ENCODE assay signal across 13 cellular contexts in genomic region chr18:46677609-46678470, GRCh38. TPM values are rescaled to one million over a fixed set of nuclear protein-coding genes. Genes with fewer than 3 reads are reported as not detected.
DNase-seq lines count a peak whose midpoint lies in the region; ATAC-seq and TF ChIP-seq lines count a peak whose summit lies in the region.
"Had no signal": no experiment of that assay in that cellular context is flagged by ENCODE, and none has a peak within 500 bp of the region (broad histone marks: within the 10 kb centered on the region; RNA-seq: fewer than 3 reads in every experiment).

No MANE protein-coding gene starts in this region.

- no peaks in the 10 kb centered on the region for H3K79me2 ChIP-seq in HCT116 (ENCODE audit: insufficient read depth, low read length)

- peak; percentile 2 for DNase-seq in HCT116 (ENCODE audit: low read depth, low spot score)
- DNase-seq in UCSD-AML1 (lab: John Stamatoyannopoulos, UW; ENCODE audit: unreplicated experiment): peak; percentile 25
- peak; percentile 82 for DNase-seq in kidney tubule cell (ENCODE audit: low spot score)
- no peak for DNase-seq in midbrain (lab: John Stamatoyannopoulos, UW)
- DNase-seq in CD14-positive monocyte (ENCODE audit: low spot score): no peak
- DNase-seq in NCI-H1436 (lab: John Stamatoyannopoulos, UW): no peak
- DNase-seq: activated CD4-positive, alpha-beta memory T cell treated with anti-CD3 and anti-CD28 coated beads, Interleukin-2, amount 10 ng/mL, durations not matched to agents 7 days and 5 days; effector memory CD8-positive, alpha-beta T cell; SIG-M5; testis had no signal

- no peaks in the 10 kb centered on the region for H3K9me2 ChIP-seq in HCT116 (ENCODE audit: insufficient read depth)

- H3K4me1 ChIP-seq in BLaER1 (peaks cover 93% of the 10 kb centered on the region), HCT116 (ENCODE audit: control insufficient read depth in 1 of 2, insufficient read depth in 2 of 2, low read length in 2 of 2) (peaks cover 0 to 3% of the 10 kb centered on the region in 2 experiments; a peak in 1 of 4 replicates)
- H3K4me1 ChIP-seq: testis had no signal

- RAD21 ChIA-PET in HCT116 (lab: Charles Lee; ENCODE audit: low non-redundant PET in 1 of 2, low total read pairs in 2 of 2, uncharacterized antibody in 2 of 2, unreplicated experiment in 2 of 2): no interaction called here

- H3K9me3 Mint-ChIP-seq in CD14-positive monocyte: peaks cover 0 to 4% (median 0%) of the 10 kb centered on the region in 7 donors
- H3K9me3 Mint-ChIP-seq: activated CD4-positive, alpha-beta memory T cell treated with anti-CD3 and anti-CD28 coated beads, Interleukin-2, amount 10 ng/mL, durations not matched to agents 7 days and 5 days; effector memory CD8-positive, alpha-beta T cell had no signal

- H4K20me1 ChIP-seq in BLaER1 (no peaks in the 10 kb centered on the region), HCT116 (ENCODE audit: insufficient read depth) (no peaks in the 10 kb centered on the region)

- H3K27me3 ChIP-seq in BLaER1: no peaks in the 10 kb centered on the region
- peaks cover 21% of the 10 kb centered on the region for H3K27me3 ChIP-seq in HCT116 (ENCODE audit: insufficient read depth, low read length)
- H3K27me3 ChIP-seq: testis had no signal

- CTCF ChIA-PET in HCT116 (lab: Charles Lee): no interaction called here

- peaks cover 10 to 13% (median 11%) of the 10 kb centered on the region in 3 donors for H3K27me3 Mint-ChIP-seq in CD14-positive monocyte (ENCODE audit: low read depth in 3 of 3)

- H3K9me3 ChIP-seq in BLaER1 (peaks cover 14% of the 10 kb centered on the region; the same call in 1 of the 2 replicates), HCT116 (ENCODE audit: control insufficient read depth in 1 of 2, insufficient read depth in 1 of 2, low read depth in 1 of 2, low read length in 2 of 2) (no peaks in the 10 kb centered on the region)
- H3K9me3 ChIP-seq: neutrophil, testis had no signal

- no peak overlapping the region for H3K27ac Mint-ChIP-seq in CD14-positive monocyte
- H3K27ac Mint-ChIP-seq: activated CD4-positive, alpha-beta memory T cell treated with anti-CD3 and anti-CD28 coated beads, Interleukin-2, amount 10 ng/mL, durations not matched to agents 7 days and 5 days; effector memory CD8-positive, alpha-beta T cell had no signal

- TF ChIP-seq CTCF in HCT116 (IDR thresholded peaks at IDR 0.05 in 2 of 3, conservative IDR thresholded peaks at IDR 0.05 in 1 of 3; ENCODE audit: borderline replicate concordance in 1 of 3, insufficient read depth in 1 of 3, low read depth in 2 of 3, low read length in 2 of 3) (peak; percentile 19 to 51 (median 39); a peak in 4 of 6 replicates), CD14-positive monocyte (IDR thresholded peaks at IDR 0.05) (no peak)

- H3K4me1 Mint-ChIP-seq in CD14-positive monocyte: peaks cover 7% of the 10 kb centered on the region

- no peaks in the 10 kb centered on the region for H3K36me3 Mint-ChIP-seq in CD14-positive monocyte

- H3K9ac ChIP-seq in BLaER1 (no peak overlapping the region), HCT116 (ENCODE audit: low read length) (no peak overlapping the region)

- POLR2A ChIA-PET in HCT116 (lab: Charles Lee): no interaction called here

- H3K36me3 ChIP-seq in BLaER1: no peaks in the 10 kb centered on the region
- no peaks in the 10 kb centered on the region for H3K36me3 ChIP-seq in HCT116 (ENCODE audit: control insufficient read depth in 1 of 2, insufficient read depth in 2 of 2, low read length in 2 of 2)
- H3K36me3 ChIP-seq: neutrophil had no signal

- no TSS peak for BruUV-seq in HCT116 (replicated peaks; lab: Mats Ljungman, UMichigan)

- H3K4me3 ChIP-seq in BLaER1 (no peak overlapping the region), HCT116 (replicated peaks in 1 of 2; ENCODE audit: low read depth in 1 of 2, low read length in 2 of 2) (no peak overlapping the region)
- H3K4me3 ChIP-seq: testis had no signal

- intact Hi-C loops in HCT116 (cut with micrococcal nuclease) (no loop called here), CD14-positive monocyte (cut with micrococcal nuclease) (no loop called here)

- peak; percentile 53; the same call in 1 of the 2 replicates for TF ChIP-seq RAD21 in HCT116 (IDR thresholded peaks at IDR 0.05; ENCODE audit: low read depth)

- no peak overlapping the region for H2AFZ ChIP-seq in HCT116 (ENCODE audit: low read depth, low read length, poor library complexity, severe bottlenecking)

- no peak overlapping the region for H3K4me3 Mint-ChIP-seq in CD14-positive monocyte
- H3K4me3 Mint-ChIP-seq: activated CD4-positive, alpha-beta memory T cell treated with anti-CD3 and anti-CD28 coated beads, Interleukin-2, amount 10 ng/mL, durations not matched to agents 7 days and 5 days; effector memory CD8-positive, alpha-beta T cell had no signal

- no peak for TF ChIP-seq POLR2A in HCT116 (IDR thresholded peaks at IDR 0.05; ENCODE audit: borderline replicate concordance, extremely low read depth, insufficient read depth, insufficient read length)

- ATAC-seq in HCT116 (peak; percentile 90), HG03442 (IDR thresholded peaks at IDR 0.05; ENCODE audit: unreplicated experiment) (no peak)
- ATAC-seq: effector memory CD8-positive, alpha-beta T cell had no signal

- H3K4me2 ChIP-seq in BLaER1 (peak overlapping the region; percentile 80; the same call in 1 of the 2 replicates), HCT116 (ENCODE audit: low read length) (no peak overlapping the region)

- H3K27ac ChIP-seq in BLaER1: no peak overlapping the region
- no peak overlapping the region for H3K27ac ChIP-seq in HCT116 (ENCODE audit: low read depth, low read length)
- H3K27ac ChIP-seq: neutrophil, testis had no signal

TF ChIP-seq in HCT116, 20 proteins besides CTCF, POLR2A, EP300 and RAD21 (continues in another document):
- TF ChIP-seq EGR1 (IDR thresholded peaks at IDR 0.05; ENCODE audit: low read depth) (no peak), POLR2AphosphoS5 (IDR thresholded peaks at IDR 0.05; ENCODE audit: low read depth, low read length) (no peak), JUND (IDR thresholded peaks at IDR 0.05) (no peak), SP1 (IDR thresholded peaks at IDR 0.05; ENCODE audit: low read depth) (no peak), SIN3A (IDR thresholded peaks at IDR 0.05; ENCODE audit: low read depth) (no peak), ZFX (IDR thresholded peaks at IDR 0.05) (no peak), FOSL1 (IDR thresholded peaks at IDR 0.05; ENCODE audit: low read depth) (no peak), CEBPB (IDR thresholded peaks at IDR 0.05; ENCODE audit: low read depth) (no peak), EZH2 (IDR thresholded peaks at IDR 0.05) (no peak), TCF7L2 (IDR thresholded peaks at IDR 0.05; ENCODE audit: borderline replicate concordance, extremely low read depth, insufficient read depth, insufficient read length) (no peak), CBX3 (IDR thresholded peaks at IDR 0.05; ENCODE audit: low read depth) (no peak), ELF1 (IDR thresholded peaks at IDR 0.05; ENCODE audit: borderline replicate concordance, low read depth) (no peak), YY1 (IDR thresholded peaks at IDR 0.05; ENCODE audit: extremely low read depth, insufficient replicate concordance, low read depth, low read length) (no peak), REST (IDR thresholded peaks at IDR 0.05; ENCODE audit: low read depth) (no peak), SRF (IDR thresholded peaks at IDR 0.05; ENCODE audit: low read depth) (no peak)
- TF ChIP-seq, protein P1, sequence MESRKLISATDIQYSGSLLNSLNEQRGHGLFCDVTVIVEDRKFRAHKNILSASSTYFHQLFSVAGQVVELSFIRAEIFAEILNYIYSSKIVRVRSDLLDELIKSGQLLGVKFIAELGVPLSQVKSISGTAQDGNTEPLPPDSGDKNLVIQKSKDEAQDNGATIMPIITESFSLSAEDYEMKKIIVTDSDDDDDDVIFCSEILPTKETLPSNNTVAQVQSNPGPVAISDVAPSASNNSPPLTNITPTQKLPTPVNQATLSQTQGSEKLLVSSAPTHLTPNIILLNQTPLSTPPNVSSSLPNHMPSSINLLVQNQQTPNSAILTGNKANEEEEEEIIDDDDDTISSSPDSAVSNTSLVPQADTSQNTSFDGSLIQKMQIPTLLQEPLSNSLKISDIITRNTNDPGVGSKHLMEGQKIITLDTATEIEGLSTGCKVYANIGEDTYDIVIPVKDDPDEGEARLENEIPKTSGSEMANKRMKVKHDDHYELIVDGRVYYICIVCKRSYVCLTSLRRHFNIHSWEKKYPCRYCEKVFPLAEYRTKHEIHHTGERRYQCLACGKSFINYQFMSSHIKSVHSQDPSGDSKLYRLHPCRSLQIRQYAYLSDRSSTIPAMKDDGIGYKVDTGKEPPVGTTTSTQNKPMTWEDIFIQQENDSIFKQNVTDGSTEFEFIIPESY (IDR thresholded peaks at IDR 0.05; ENCODE audit: extremely low read depth, insufficient replicate concordance, low read length): no peak
- TF ChIP-seq, protein P2, sequence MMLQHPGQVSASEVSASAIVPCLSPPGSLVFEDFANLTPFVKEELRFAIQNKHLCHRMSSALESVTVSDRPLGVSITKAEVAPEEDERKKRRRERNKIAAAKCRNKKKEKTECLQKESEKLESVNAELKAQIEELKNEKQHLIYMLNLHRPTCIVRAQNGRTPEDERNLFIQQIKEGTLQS (IDR thresholded peaks at IDR 0.05): no peak

RNA-seq across cellular contexts. Expression of gene LOXHD1, which starts 20.8 kb away (rescaled TPM):
- total RNA-seq in HCT116 (2021; ENCODE audit: unreplicated experiment): not detected
- polyA plus RNA-seq in HCT116 (2012): not detected in 2 replicates
- polyA plus RNA-seq in CD14-positive monocyte: under 1 TPM; 0.33 to 0.61 TPM
- total RNA-seq: activated CD4-positive, alpha-beta memory T cell treated with anti-CD3 and anti-CD28 coated beads, Interleukin-2, amount 10 ng/mL, durations not matched to agents 7 days and 5 days had no signal

Comparison
In these comparisons a context has a peak if more than half of its experiments do, and no peak if none do; other contexts are left out.
1. DNase-seq: peak in HCT116 (single experiment), UCSD-AML1 (single experiment) and kidney tubule cell (single experiment); none in midbrain (single experiment), CD14-positive monocyte (single experiment) and NCI-H1436 (single experiment).